ENCODE assay signal across 9 cellular contexts in the genomic region with DNA sequence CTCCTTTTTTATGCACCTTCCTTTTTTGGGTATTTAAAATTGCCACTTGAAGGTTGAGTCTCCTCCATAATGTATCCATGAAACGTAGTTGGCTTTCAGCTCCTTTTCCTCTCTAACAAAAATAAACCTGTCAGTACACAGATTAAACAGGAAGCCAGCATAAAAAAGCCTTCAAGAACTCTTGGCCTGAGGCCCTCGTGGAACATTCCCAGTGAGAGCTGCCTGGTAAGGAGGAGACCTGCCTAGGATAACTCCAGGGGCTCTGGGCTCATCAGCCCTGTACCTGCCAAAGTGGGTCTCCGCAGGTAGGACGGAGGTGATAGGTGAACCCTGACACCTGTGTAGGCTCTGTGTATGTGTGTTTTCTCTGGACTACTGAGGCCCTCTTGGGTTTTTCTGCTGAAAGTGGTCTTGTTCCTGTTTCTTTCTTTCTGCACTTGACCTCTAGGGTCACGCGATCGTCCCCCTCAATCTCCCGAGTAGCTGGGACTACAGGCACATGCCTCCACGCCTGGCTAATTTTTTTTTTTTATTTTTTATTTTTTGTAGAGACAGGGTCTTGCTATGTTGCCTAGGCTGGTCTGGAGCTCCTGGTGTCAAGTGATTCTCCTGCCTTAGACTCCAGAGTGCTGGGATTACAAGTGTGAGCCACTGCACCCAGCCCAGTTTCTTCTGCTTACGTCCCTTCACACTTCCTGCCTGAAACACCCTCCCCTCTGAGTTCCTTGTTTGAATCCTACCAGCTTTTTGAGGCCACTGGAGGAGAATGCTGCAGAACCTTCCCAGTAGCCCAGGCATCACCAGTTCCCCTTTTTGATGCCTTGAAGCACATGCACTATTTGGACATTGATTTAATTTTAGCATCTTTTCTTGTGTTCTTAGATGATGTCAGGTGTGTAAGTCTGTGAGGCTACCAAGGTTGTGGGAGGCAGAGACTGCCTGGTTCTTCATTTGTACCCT. TPM values are rescaled to one million over a fixed set of nuclear protein-coding genes. Genes with fewer than 3 reads are reported as not detected.
DNase-seq lines count a peak whose midpoint lies in the region; ATAC-seq, FAIRE-seq and TF ChIP-seq lines count a peak whose summit lies in the region.
"Had no signal": no experiment of that assay in that cellular context is flagged by ENCODE, and none has a peak within 500 bp of the region (broad histone marks: within the 10 kb centered on the region; RNA-seq: fewer than 3 reads in every experiment).

No MANE protein-coding gene starts in this region.

- in situ Hi-C loops in HepG2 (cut with HindIII; ENCODE audit: extremely low pct_ligation_motif_present, low pct_unique_long_range_greater_than_20kb), result no loop called here

- BruUV-seq in HepG2 (replicated peaks; lab: Mats Ljungman, UMichigan) (no TSS peak), A673 (replicated peaks; lab: Mats Ljungman, UMichigan) (no TSS peak)

- no peak for FAIRE-seq in HepG2 (lab: Jason Lieb, UNC)
- FAIRE-seq: G401.6 had no signal

- H3K36me3 Mint-ChIP-seq in activated naive CD4-positive, alpha-beta T cell treated with anti-CD3 and anti-CD28 coated beads, Interleukin-2, amount 50 U/mL, for 72 hours, result peaks cover 10 to 63% of the 10 kb centered on the region in 2 donors

- no peak overlapping the region for H3K9ac ChIP-seq in liver (ENCODE audit: low read depth in 1 of 2, low read length in 2 of 2)
- no peak overlapping the region for H3K9ac ChIP-seq in HepG2 (ENCODE audit: insufficient read depth, low read depth, low read length)

- no peaks in the 10 kb centered on the region for H3K27me3 ChIP-seq in liver (ENCODE audit: control insufficient read depth in 4 of 4, insufficient read depth in 4 of 4, low read length in 3 of 4)
- H3K27me3 ChIP-seq in HepG2 (ENCODE audit: control insufficient read depth in 1 of 2, insufficient read depth in 2 of 2, low read length in 2 of 2), result no peaks in the 10 kb centered on the region
- H3K27me3 ChIP-seq in lower lobe of right lung (ENCODE audit: low read depth), result no peaks in the 10 kb centered on the region
- no peaks in the 10 kb centered on the region for H3K27me3 ChIP-seq in A673 (replicated peaks; ENCODE audit: insufficient read depth, low read depth, low read length, poor library complexity)

- no peak overlapping the region for H3K4me3 ChIP-seq in liver (ENCODE audit: low read depth in 1 of 3, low read length in 3 of 3)
- no peak overlapping the region for H3K4me3 ChIP-seq in HepG2 (replicated peaks in 1 of 3; ENCODE audit: insufficient read depth in 1 of 3, low read depth in 2 of 3, low read length in 3 of 3)
- peak overlapping the region; percentile 9 for H3K4me3 ChIP-seq in lower lobe of right lung
- H3K4me3 ChIP-seq in A673 (ENCODE audit: low read depth, low read length, poor library complexity, severe bottlenecking), result no peak overlapping the region

- intact Hi-C loops in HepG2 (cut with micrococcal nuclease; ENCODE audit: unreplicated experiment), result no loop called here
- intact Hi-C loops in lower lobe of right lung (cut with DNase I), result no loop called here
- intact Hi-C loops in A673 (cut with micrococcal nuclease; ENCODE audit: unreplicated experiment), result no loop called here

- TF ChIP-seq CTCF in liver (IDR thresholded peaks at IDR 0.05; ENCODE audit: low read depth, low read length, missing input control), result no peak
- no peak for TF ChIP-seq CTCF in HepG2 (CRISPR knock-in tag; IDR thresholded peaks at IDR 0.05)
- no peak for TF ChIP-seq CTCF in lower lobe of right lung (IDR thresholded peaks at IDR 0.05)
- TF ChIP-seq CTCF in A673 (conservative IDR thresholded peaks at IDR 0.05; ENCODE audit: low read depth, low read length), result no peak

- H3K4me1 ChIP-seq in liver (ENCODE audit: control insufficient read depth in 4 of 4, insufficient read depth in 4 of 4, low read length in 3 of 4) (peaks cover 0 to 14% (median 6%) of the 10 kb centered on the region in 4 donors), HepG2 (ENCODE audit: insufficient read depth, low read length) (peaks cover 19% of the 10 kb centered on the region), lower lobe of right lung (peaks cover 94% of the 10 kb centered on the region), A673 (ENCODE audit: insufficient read depth, low read length, poor library complexity, severe bottlenecking) (peaks cover 17% of the 10 kb centered on the region)

- peak overlapping the region; percentile 98 to 99 for H3K27ac Mint-ChIP-seq in activated naive CD4-positive, alpha-beta T cell treated with anti-CD3 and anti-CD28 coated beads, Interleukin-2, amount 50 U/mL, for 72 hours

- H3K4me2 ChIP-seq in HepG2 (ENCODE audit: low read depth, low read length), result no peak overlapping the region

- DNase-seq in HepG2 (ENCODE audit: low spot score), result no peak
- DNase-seq in activated naive CD4-positive, alpha-beta T cell treated with anti-CD3 and anti-CD28 coated beads, Interleukin-2, amount 50 U/mL, for 72 hours (ENCODE audit: low spot score in 2 of 2), result no peak
- no peak for DNase-seq in lower lobe of right lung
- DNase-seq in central memory CD4-positive, alpha-beta T cell, result no peak
- DNase-seq in A673 (ENCODE audit: low spot score), result no peak

- H3K36me3 ChIP-seq in liver (ENCODE audit: control insufficient read depth in 4 of 4, insufficient read depth in 3 of 4, low read depth in 1 of 4, low read length in 3 of 4), result peaks cover 0 to under 1% (median under 1%) of the 10 kb centered on the region in 4 donors
- peaks cover 4 to 30% of the 10 kb centered on the region in 2 experiments for H3K36me3 ChIP-seq in HepG2 (replicated peaks in 1 of 2; ENCODE audit: control insufficient read depth in 1 of 2, insufficient read depth in 2 of 2, low read length in 2 of 2)
- H3K36me3 ChIP-seq in lower lobe of right lung, result peaks cover 18% of the 10 kb centered on the region
- peaks cover under 1% of the 10 kb centered on the region for H3K36me3 ChIP-seq in A673 (ENCODE audit: insufficient read depth, low read length, poor library complexity, severe bottlenecking)

- no peak for ATAC-seq in HepG2
- ATAC-seq in activated naive CD4-positive, alpha-beta T cell treated with anti-CD3 and anti-CD28 coated beads, Interleukin-2, amount 50 U/mL, for 72 hours, result no peak
- ATAC-seq in lower lobe of right lung, result peak; percentile 45 to 61
- ATAC-seq in GM18867 (IDR thresholded peaks at IDR 0.05; ENCODE audit: unreplicated experiment), result no peak
- no peak for ATAC-seq in HG03565 (IDR thresholded peaks at IDR 0.05; ENCODE audit: unreplicated experiment)

- CTCF ChIA-PET in HepG2 (lab: Yijun Ruan, JAX; ENCODE audit: low intra/inter-chr PET ratio, low total read pairs) (no interaction called here), A673 (lab: Charles Lee) (no interaction called here)

- H3K79me2 ChIP-seq in HepG2 (ENCODE audit: insufficient read depth, low read length), result peaks cover 83% of the 10 kb centered on the region

- TF ChIP-seq EP300 in HepG2 (IDR thresholded peaks at IDR 0.05; ENCODE audit: low read depth in 2 of 2, low read length in 2 of 2) (no peak), HepG2 (CRISPR knock-in tag; IDR thresholded peaks at IDR 0.05; ENCODE audit: borderline replicate concordance) (no peak)

- H3K9me3 Mint-ChIP-seq in activated naive CD4-positive, alpha-beta T cell treated with anti-CD3 and anti-CD28 coated beads, Interleukin-2, amount 50 U/mL, for 72 hours, result no peaks in the 10 kb centered on the region

- 72% methylated on average over 10 of the region's 10 CpGs for WGBS in liver
- 96% methylated on average over 10 of the region's 10 CpGs for WGBS in HepG2 (ENCODE audit: low lambda C conversion rate)

- peaks cover 20% of the 10 kb centered on the region; the same call in 1 of the 2 replicates for H4K20me1 ChIP-seq in HepG2 (ENCODE audit: insufficient read depth, low read length)

- H2AFZ ChIP-seq in HepG2 (ENCODE audit: low read length), result no peak overlapping the region

- TF ChIP-seq RAD21 in liver (IDR thresholded peaks at IDR 0.05) (no peak), HepG2 (CRISPR knock-in tag; IDR thresholded peaks at IDR 0.05) (no peak)

- no peaks in the 10 kb centered on the region for H3K9me3 ChIP-seq in liver (ENCODE audit: control insufficient read depth in 4 of 4, low read length in 3 of 4)
- no peaks in the 10 kb centered on the region for H3K9me3 ChIP-seq in HepG2 (ENCODE audit: low read length)
- no peaks in the 10 kb centered on the region for H3K9me3 ChIP-seq in lower lobe of right lung
- no peaks in the 10 kb centered on the region for H3K9me3 ChIP-seq in A673 (ENCODE audit: low read depth, low read length, poor library complexity, severe bottlenecking)

- no peak for TF ChIP-seq POLR2A in HepG2 (IDR thresholded peaks at IDR 0.05; ENCODE audit: insufficient read depth in 1 of 2, low read depth in 2 of 2, low read length in 2 of 2)

- H3K27ac ChIP-seq in liver (ENCODE audit: low read depth in 1 of 2, low read length in 2 of 2) (peak overlapping the region; percentile 78 to 86), HepG2 (ENCODE audit: extremely low read length, insufficient read depth, low read length) (no peak overlapping the region), lower lobe of right lung (peak overlapping the region; percentile 84), A673 (ENCODE audit: low read depth, low read length, poor library complexity, severe bottlenecking) (no peak overlapping the region)

- POLR2A ChIA-PET in HepG2 (lab: Yijun Ruan, JAX), result interaction anchor here (1.3 kb wide), 1 partner anchor 9 kb away, joined by 5 read pairs; the partner anchor contains the start of gene PGS1
- POLR2A ChIA-PET in A673 (lab: Charles Lee; ENCODE audit: low non-redundant PET), result no interaction called here

RNA-seq across cellular contexts. Expression of gene PGS1, which starts 9.8 kb away (rescaled TPM):
- total RNA-seq in liver (10 to 100 TPM; 13.5 to 24.1 TPM), HepG2 (2016; rRNA removed; fragmentation: Illumina TruSeq; extraction: Trizol) (18.8 and 25.9 TPM in 2 replicates), lower lobe of right lung (90.9 TPM), A673 (2021) (42.5 and 44.2 TPM in 2 replicates)
- polyA plus RNA-seq in liver (10 to 100 TPM in 1 of 2 donors, 1 to 10 TPM in 1; 8.1 to 10.9 TPM), HepG2 (2011; rRNA removed) (31.5 and 42.3 TPM in 2 replicates)
- total RNA-seq in HepG2 (2016; cell fraction: cytosol; rRNA removed; fragmentation: Illumina TruSeq; extraction: Trizol; ENCODE audit: low read depth), result 10.8 and 10.9 TPM in 2 replicates
- 14.8 and 27.5 TPM in 2 replicates for total RNA-seq in HepG2 (2016; cell fraction: insoluble cytoplasmic fraction; rRNA removed; fragmentation: Illumina TruSeq; extraction: Trizol)
- 11.3 and 11.9 TPM in 2 replicates for total RNA-seq in HepG2 (2016; cell fraction: membrane; rRNA removed; fragmentation: Illumina TruSeq; extraction: Trizol)
- total RNA-seq in HepG2 (2016; cell fraction: nucleus; rRNA removed; fragmentation: Illumina TruSeq; extraction: Trizol), result 27.4 and 30.7 TPM in 2 replicates
- 30.6 and 33.0 TPM in 2 replicates for polyA plus RNA-seq in HepG2 (2011; cell fraction: cytosol; rRNA removed)
- 151 and 153 TPM in 2 replicates for polyA plus RNA-seq in HepG2 (2011; cell fraction: nucleus; rRNA removed)
- polyA plus RNA-seq in HepG2 (2012), result 18.3 and 27.7 TPM in 2 replicates
- polyA plus RNA-seq in HepG2 (2016; cell fraction: cytosol; fragmentation: Illumina TruSeq; extraction: Trizol; ENCODE audit: low read depth), result 2.9 and 3.9 TPM in 2 replicates
- polyA plus RNA-seq in HepG2 (2016; cell fraction: insoluble cytoplasmic fraction; fragmentation: Illumina TruSeq; extraction: Trizol; ENCODE audit: low read depth), result 12.8 and 16.5 TPM in 2 replicates
- polyA plus RNA-seq in HepG2 (2016; cell fraction: membrane; fragmentation: Illumina TruSeq; extraction: Trizol; ENCODE audit: low read depth), result 6.1 and 6.7 TPM in 2 replicates
- 50.4 and 56.8 TPM in 2 replicates for polyA plus RNA-seq in HepG2 (2016; cell fraction: nucleus; fragmentation: Illumina TruSeq; extraction: Trizol; ENCODE audit: insufficient read depth, low read depth)
- 49.2 and 54.3 TPM in 2 replicates for polyA minus RNA-seq in HepG2 (2011; rRNA and poly(A)+ RNA removed; ENCODE audit: low replicate concordance)
- polyA minus RNA-seq in HepG2 (2011; cell fraction: cytosol; rRNA and poly(A)+ RNA removed), result 13.6 and 15.2 TPM in 2 replicates
- polyA minus RNA-seq in HepG2 (2011; cell fraction: nucleus; rRNA and poly(A)+ RNA removed), result 58.3 and 63.7 TPM in 2 replicates
- total RNA-seq in activated naive CD4-positive, alpha-beta T cell treated with anti-CD3 and anti-CD28 coated beads, Interleukin-2, amount 50 U/mL, for 72 hours, result 100 to 1,000 TPM in 1 of 2 donors, 10 to 100 TPM in 1; 63.5 to 122 TPM

RNA-seq across cellular contexts. Expression of gene SOCS3, which starts 28.4 kb away (rescaled TPM):
- total RNA-seq in liver (10 to 100 TPM; 16.1 to 48.0 TPM), HepG2 (2016; rRNA removed; fragmentation: Illumina TruSeq; extraction: Trizol) (0.66 and 0.77 TPM in 2 replicates), lower lobe of right lung (69.5 TPM), A673 (2021) (7.2 and 9.5 TPM in 2 replicates)
- polyA plus RNA-seq in liver (10 to 100 TPM; 12.2 to 20.5 TPM), HepG2 (2011; rRNA removed) (2.4 and 3.2 TPM in 2 replicates)
- 0.30 and 0.35 TPM in 2 replicates for total RNA-seq in HepG2 (2016; cell fraction: cytosol; rRNA removed; fragmentation: Illumina TruSeq; extraction: Trizol; ENCODE audit: low read depth)
- total RNA-seq in HepG2 (2016; cell fraction: insoluble cytoplasmic fraction; rRNA removed; fragmentation: Illumina TruSeq; extraction: Trizol), result 0.59 and 0.95 TPM in 2 replicates
- 0.83 and 0.93 TPM in 2 replicates for total RNA-seq in HepG2 (2016; cell fraction: membrane; rRNA removed; fragmentation: Illumina TruSeq; extraction: Trizol)
- total RNA-seq in HepG2 (2016; cell fraction: nucleus; rRNA removed; fragmentation: Illumina TruSeq; extraction: Trizol), result 0.66 and 1.2 TPM in 2 replicates
- 2.4 and 2.6 TPM in 2 replicates for polyA plus RNA-seq in HepG2 (2011; cell fraction: cytosol; rRNA removed)
- polyA plus RNA-seq in HepG2 (2011; cell fraction: nucleus; rRNA removed), result 4.1 and 5.9 TPM in 2 replicates
- polyA plus RNA-seq in HepG2 (2012), result 0.94 and 3.5 TPM in 2 replicates
- 0.05 and 0.10 TPM in 2 replicates for polyA plus RNA-seq in HepG2 (2016; cell fraction: cytosol; fragmentation: Illumina TruSeq; extraction: Trizol; ENCODE audit: low read depth)
- polyA plus RNA-seq in HepG2 (2016; cell fraction: insoluble cytoplasmic fraction; fragmentation: Illumina TruSeq; extraction: Trizol; ENCODE audit: low read depth), result 0.32 and 0.52 TPM in 2 replicates
- 0.27 and 0.28 TPM in 2 replicates for polyA plus RNA-seq in HepG2 (2016; cell fraction: membrane; fragmentation: Illumina TruSeq; extraction: Trizol; ENCODE audit: low read depth)
- 1.1 and 1.3 TPM in 2 replicates for polyA plus RNA-seq in HepG2 (2016; cell fraction: nucleus; fragmentation: Illumina TruSeq; extraction: Trizol; ENCODE audit: insufficient read depth, low read depth)
- 11.0 and 18.7 TPM in 2 replicates for polyA minus RNA-seq in HepG2 (2011; rRNA and poly(A)+ RNA removed; ENCODE audit: low replicate concordance)
- 6.9 and 7.9 TPM in 2 replicates for polyA minus RNA-seq in HepG2 (2011; cell fraction: cytosol; rRNA and poly(A)+ RNA removed)
- 3.5 and 5.2 TPM in 2 replicates for polyA minus RNA-seq in HepG2 (2011; cell fraction: nucleus; rRNA and poly(A)+ RNA removed)
- total RNA-seq in activated naive CD4-positive, alpha-beta T cell treated with anti-CD3 and anti-CD28 coated beads, Interleukin-2, amount 50 U/mL, for 72 hours, result 100 to 1,000 TPM; 179 to 182 TPM

Comparison
In these comparisons a context has a peak if more than half of its experiments do, and no peak if none do; other contexts are left out.
1. H3K27ac ChIP-seq: peak in liver (2 of 2) and lower lobe of right lung (single experiment); none in HepG2 (single experiment) and A673 (single experiment).
2. ATAC-seq: peak in lower lobe of right lung (2 of 2); none in HepG2 (single experiment), activated naive CD4-positive, alpha-beta T cell treated with anti-CD3 and anti-CD28 coated beads, Interleukin-2, amount 50 U/mL, for 72 hours (0 of 2), GM18867 (single experiment) and HG03565 (single experiment).